ENCODE assay signal across 16 cellular contexts in the genomic region with DNA sequence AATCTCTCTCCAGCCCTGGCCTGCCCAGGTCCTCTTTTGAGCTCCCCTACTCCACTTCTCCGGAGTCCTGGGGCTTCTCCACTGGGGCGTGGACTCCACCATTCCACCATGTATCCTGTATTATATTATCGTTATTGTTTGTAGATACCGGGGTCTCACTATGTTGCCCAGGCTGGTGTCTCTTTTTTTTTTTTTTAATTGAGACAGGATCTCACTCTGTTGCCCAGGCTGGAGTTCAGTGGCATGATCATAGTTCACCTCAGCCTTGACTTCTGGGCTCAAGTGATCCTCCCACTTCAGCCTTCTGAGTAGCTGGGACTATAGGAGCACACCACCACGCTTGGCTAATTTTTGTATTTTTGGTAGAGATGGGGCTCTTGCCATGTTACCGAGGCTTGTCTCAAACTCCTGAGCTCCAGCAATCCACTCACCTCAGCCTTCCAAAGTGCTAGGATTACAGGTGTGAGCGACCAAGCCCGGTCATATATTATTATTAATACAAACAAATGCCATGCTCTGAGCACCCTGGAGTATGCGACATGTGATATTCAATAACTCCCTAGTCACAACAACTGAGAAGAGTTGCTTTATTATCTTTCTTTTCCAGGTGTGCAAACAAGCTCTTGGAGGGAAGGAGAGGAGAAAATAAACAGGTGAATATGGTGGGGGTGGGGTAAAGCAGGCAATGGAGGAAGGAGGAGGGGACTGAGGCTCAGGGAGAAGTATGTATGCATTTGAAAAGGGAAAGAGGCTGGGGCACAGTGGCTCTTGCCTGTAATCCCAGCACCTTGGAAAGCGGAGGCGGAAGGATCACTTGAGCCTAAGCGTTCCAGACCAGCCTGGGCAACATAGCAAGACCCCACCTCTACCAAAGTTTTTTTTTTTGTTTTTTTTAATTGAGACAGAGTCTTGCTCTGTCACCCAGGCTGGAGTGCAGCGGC. TPM values are rescaled to one million over a fixed set of nuclear protein-coding genes. Genes with fewer than 3 reads are reported as not detected.
DNase-seq lines count a peak whose midpoint lies in the region; ATAC-seq and TF ChIP-seq lines count a peak whose summit lies in the region.
"Had no signal": no experiment of that assay in that cellular context is flagged by ENCODE, and none has a peak within 500 bp of the region (broad histone marks: within the 10 kb centered on the region; RNA-seq: fewer than 3 reads in every experiment).

No MANE protein-coding gene starts in this region.

- no peak overlapping the region for H3K27ac ChIP-seq in CD4-positive, alpha-beta T cell (ENCODE audit: low read depth, low read length)
- no peak overlapping the region for H3K27ac ChIP-seq in left lung
- H3K27ac ChIP-seq: ovary, transverse colon had no signal

- H3K4me3 ChIP-seq in left lung = no peak overlapping the region
- H3K4me3 ChIP-seq: ovary, transverse colon had no signal

- POLR2A ChIA-PET in CD4-positive, alpha-beta T cell (lab: Charles Lee) = interaction anchor here (2.0 kb wide), 1 partner anchor 11 kb away, joined by 6 read pairs; no protein-coding TSS in a partner anchor

- intact Hi-C loops in CD4-positive, alpha-beta T cell (cut with DNase I, micrococcal nuclease) = loop anchor here in 1 of 2 experiments (5.0 kb wide), 1 partner anchor 181 kb away; no protein-coding TSS in a partner anchor
- intact Hi-C loops in left lung (cut with DNase I) = no loop called here

- H3K27me3 ChIP-seq in CD4-positive, alpha-beta T cell (ENCODE audit: control insufficient read depth, insufficient read depth, low read length) = no peaks in the 10 kb centered on the region
- H3K27me3 ChIP-seq in left lung = peaks cover 0 to 38% of the 10 kb centered on the region in 2 donors
- H3K27me3 ChIP-seq: ovary had no signal

- no peak for TF ChIP-seq CTCF in CD4-positive, alpha-beta T cell (IDR thresholded peaks at IDR 0.05)
- TF ChIP-seq CTCF in left lung (IDR thresholded peaks at IDR 0.05) = no peak
- no peak for TF ChIP-seq CTCF in omental fat pad (IDR thresholded peaks at IDR 0.05)

- peaks cover 9% of the 10 kb centered on the region for H3K4me1 Mint-ChIP-seq in CD4-positive, alpha-beta T cell (ENCODE audit: low read depth)

- no peak overlapping the region for H3K27ac Mint-ChIP-seq in CD4-positive, alpha-beta T cell
- H3K27ac Mint-ChIP-seq: dendritic cell treated with granulocyte-macrophage colony-stimulating factor and Interleukin-4, amounts not matched to agents 40 ng/mL and 50 ng/mL, for 4 days; T-helper 1 cell treated with Interleukin-12 subunit alpha and Interleukin-12 subunit beta and Interleukin-4 antibody, amounts not matched to agents 30 μg/mL and 1 μg/mL, for 36 hours had no signal

- no peaks in the 10 kb centered on the region for H3K36me3 Mint-ChIP-seq in CD4-positive, alpha-beta T cell (ENCODE audit: low read depth)

- no peaks in the 10 kb centered on the region for H3K9me3 Mint-ChIP-seq in CD4-positive, alpha-beta T cell
- H3K9me3 Mint-ChIP-seq: dendritic cell treated with granulocyte-macrophage colony-stimulating factor and Interleukin-4, amounts not matched to agents 40 ng/mL and 50 ng/mL, for 4 days; T-helper 1 cell treated with Interleukin-12 subunit alpha and Interleukin-12 subunit beta and Interleukin-4 antibody, amounts not matched to agents 30 μg/mL and 1 μg/mL, for 36 hours had no signal

- no peaks in the 10 kb centered on the region for H3K9me3 ChIP-seq in CD4-positive, alpha-beta T cell (ENCODE audit: control insufficient read depth, low read length)
- H3K9me3 ChIP-seq in left lung = no peaks in the 10 kb centered on the region
- H3K9me3 ChIP-seq: ovary, transverse colon had no signal

- peaks cover 0 to 26% of the 10 kb centered on the region in 2 donors for H3K4me1 ChIP-seq in left lung

- ATAC-seq in CD4-positive, alpha-beta T cell (ENCODE audit: poor library complexity) = no peak
- peak; percentile 3 for ATAC-seq in left lung
- no peak for ATAC-seq in omental fat pad (ENCODE audit: low FRiP score)

- H3K4me3 Mint-ChIP-seq in CD4-positive, alpha-beta T cell = peak overlapping the region; percentile 58
- H3K4me3 Mint-ChIP-seq: dendritic cell treated with granulocyte-macrophage colony-stimulating factor and Interleukin-4, amounts not matched to agents 40 ng/mL and 50 ng/mL, for 4 days; T-helper 1 cell treated with Interleukin-12 subunit alpha and Interleukin-12 subunit beta and Interleukin-4 antibody, amounts not matched to agents 30 μg/mL and 1 μg/mL, for 36 hours had no signal

- CTCF ChIA-PET in CD4-positive, alpha-beta T cell (lab: Charles Lee) = interaction anchor here (1.4 kb wide), 1 partner anchor 337 kb away, joined by 3 read pairs; no protein-coding TSS in a partner anchor

- no peak for DNase-seq in CD4-positive, alpha-beta T cell
- DNase-seq in NCI-H1092 treated with DMSO at 0.1 percent for 48 hours (lab: John Stamatoyannopoulos, UW) (peak; percentile 53), NCI-H69 (lab: John Stamatoyannopoulos, UW) (peak; percentile 68), left lung (no peak), OCI-M2 (lab: John Stamatoyannopoulos, UW; ENCODE audit: unreplicated experiment) (no peak), T-helper 2 cell (no peak), islet precursor cell (no peak), omental fat pad (ENCODE audit: low spot score) (no peak)
- DNase-seq: activated CD4-positive, alpha-beta T cell treated with anti-CD3 and anti-CD28 coated beads, Interleukin-2, amount 50 U/mL, for 4 hours; anterior cingulate cortex; mesenchymal stem cell; NCI-H2171; ovary; transverse colon had no signal

- no peaks in the 10 kb centered on the region for H3K36me3 ChIP-seq in left lung
- H3K36me3 ChIP-seq: ovary, transverse colon had no signal

- H3K27me3 Mint-ChIP-seq in CD4-positive, alpha-beta T cell = no peaks in the 10 kb centered on the region

RNA-seq across cellular contexts. Expression of a gene that starts 2.8 kb away (rescaled TPM):
- total RNA-seq in CD4-positive, alpha-beta T cell = 10 to 100 TPM in 1 of 2 experiments, 1 to 10 TPM in 1; 8.7 to 12.3 TPM
- total RNA-seq in left lung = 10 to 100 TPM; 36.8 to 38.6 TPM
- 10 to 100 TPM; 18.4 to 34.1 (median 26.6) TPM for total RNA-seq in omental fat pad

RNA-seq across cellular contexts. Expression of a gene that starts 57.0 kb away (rescaled TPM):
- total RNA-seq in CD4-positive, alpha-beta T cell = not detected
- 1 to 10 TPM in 1 of 2 donors, under 1 TPM in 1; 0.63 to 4.8 TPM for total RNA-seq in left lung
- not detected for total RNA-seq in omental fat pad
- total RNA-seq: transverse colon had no signal

Comparison
In these comparisons a context has a peak if more than half of its experiments do, and no peak if none do; other contexts are left out.
1. DNase-seq: peak in NCI-H1092 treated with DMSO at 0.1 percent for 48 hours (single experiment) and NCI-H69 (single experiment); none in CD4-positive, alpha-beta T cell (0 of 10), left lung (0 of 2), OCI-M2 (single experiment), T-helper 2 cell (0 of 5), islet precursor cell (single experiment) and omental fat pad (single experiment).